ENCODE assay signal across 20 cellular contexts in genomic region chr1:93865253-93865652, GRCh38. TPM values are rescaled to one million over a fixed set of nuclear protein-coding genes. Genes with fewer than 3 reads are reported as not detected.
A peak's percentile ranks its signal among the peaks of the same experiment; 100 is the strongest.
DNase-seq lines count a peak whose midpoint lies in the region; ATAC-seq, FAIRE-seq and TF ChIP-seq lines count a peak whose summit lies in the region.
"Had no signal": no experiment of that assay in that cellular context is flagged by ENCODE, and none has a peak within 500 bp of the region (broad histone marks: within the 10 kb centered on the region; RNA-seq: fewer than 3 reads in every experiment).

No MANE protein-coding gene starts in this region.

- H3K4me1 ChIP-seq in H1 (replicated peaks in 1 of 4; ENCODE audit: control insufficient read depth in 3 of 4, insufficient read depth in 4 of 4, low read length in 3 of 4) (no peaks in the 10 kb centered on the region), esophagus squamous epithelium (no peaks in the 10 kb centered on the region)

- H3K27me3 ChIP-seq in H1 (replicated peaks in 1 of 4; ENCODE audit: control insufficient read depth in 3 of 4, extremely low read depth in 1 of 4, insufficient read depth in 3 of 4, low read length in 3 of 4): no peaks in the 10 kb centered on the region
- no peaks in the 10 kb centered on the region for H3K27me3 ChIP-seq in esophagus squamous epithelium
- H3K27me3 ChIP-seq: MG63 had no signal

- 85% methylated on average over 5 of the region's 5 CpGs; no CpG with 5 or more reads in 1 of the 2 experiments for WGBS in H1 (ENCODE audit: extremely low coverage in 1 of 2, insufficient coverage in 1 of 2, insufficient read length in 1 of 2, insufficient replicate concordance in 2 of 2, low coverage in 1 of 2, low lambda C conversion rate in 2 of 2, missing lambda C conversion rate in 1 of 2), 2 experiments
- WGBS in esophagus squamous epithelium, 2 donors: 77 to 80% methylated on average over 5 of the region's 5 CpGs

- TF ChIP-seq POLR2A in H1 (IDR thresholded peaks at IDR 0.05; ENCODE audit: control extremely low read depth in 1 of 2, low read depth in 2 of 2, low read length in 2 of 2) (no peak), esophagus squamous epithelium (IDR thresholded peaks at IDR 0.05) (no peak)

- H2AK5ac ChIP-seq in H1 (ENCODE audit: low read depth, low read length): no peak overlapping the region

- no peak overlapping the region for H3K18ac ChIP-seq in H1 (ENCODE audit: extremely low read depth, low read length)

- H3K4me3 Mint-ChIP-seq in activated CD8-positive, alpha-beta T cell treated with anti-CD3 and anti-CD28 coated beads, Interleukin-2, amount 10 ng/mL, durations not matched to agents 7 days and 5 days: no peak overlapping the region
- H3K4me3 Mint-ChIP-seq in activated CD8-positive, alpha-beta T cell treated with anti-CD3 and anti-CD28 coated beads for 36 hours: no peak overlapping the region
- no peak overlapping the region for H3K4me3 Mint-ChIP-seq in activated T-helper 2 cell treated with anti-CD3 and anti-CD28 coated beads, Interferon-gamma antibody, Interleukin-2, Interleukin-4, amounts not matched to agents 10 μg/mL and 5 μg/mL and 100 μg/mL, durations not matched to agents 14 hours and 24 hours and 36 hours (ENCODE audit: low read depth)
- H3K4me3 Mint-ChIP-seq: CD4-positive, alpha-beta T cell; H9 had no signal

- H3K27ac Mint-ChIP-seq in activated CD8-positive, alpha-beta T cell treated with anti-CD3 and anti-CD28 coated beads, Interleukin-2, amount 10 ng/mL, durations not matched to agents 7 days and 5 days: no peak overlapping the region
- H3K27ac Mint-ChIP-seq in activated CD8-positive, alpha-beta T cell treated with anti-CD3 and anti-CD28 coated beads for 36 hours: no peak overlapping the region
- no peak overlapping the region for H3K27ac Mint-ChIP-seq in activated T-helper 2 cell treated with anti-CD3 and anti-CD28 coated beads, Interferon-gamma antibody, Interleukin-2, Interleukin-4, amounts not matched to agents 10 μg/mL and 5 μg/mL and 100 μg/mL, durations not matched to agents 14 hours and 24 hours and 36 hours
- H3K27ac Mint-ChIP-seq: CD4-positive, alpha-beta T cell; H9 had no signal

- CTCF ChIA-PET in activated CD8-positive, alpha-beta T cell treated with anti-CD3 and anti-CD28 coated beads, Interleukin-2, amount 10 ng/mL, durations not matched to agents 7 days and 5 days (lab: Charles Lee): interaction anchor here (1.1 kb wide), 1 partner anchor 10 kb away, joined by 4 read pairs; no protein-coding TSS in a partner anchor
- CTCF ChIA-PET in activated CD8-positive, alpha-beta T cell treated with anti-CD3 and anti-CD28 coated beads for 36 hours (lab: Charles Lee): no interaction called here
- CTCF ChIA-PET in H1 (lab: Charles Lee; ENCODE audit: partially characterized antibody): interaction anchor here (1.6 kb wide), 1 partner anchor 22 kb away, joined by 4 read pairs; no protein-coding TSS in a partner anchor

- TF ChIP-seq CTCF in activated CD8-positive, alpha-beta T cell treated with anti-CD3 and anti-CD28 coated beads for 36 hours (IDR thresholded peaks at IDR 0.05): no peak
- TF ChIP-seq CTCF in H1 (IDR thresholded peaks at IDR 0.05; ENCODE audit: control extremely low read depth in 1 of 3, insufficient read depth in 1 of 3, low read depth in 1 of 3, low read length in 3 of 3) (no peak), esophagus squamous epithelium (IDR thresholded peaks at IDR 0.05) (no peak)

- H4K5ac ChIP-seq in H1 (ENCODE audit: insufficient read length, low read depth, low read length): no peak overlapping the region

- TF ChIP-seq RAD21 in H1 (IDR thresholded peaks at IDR 0.05 in 1 of 2, conservative IDR thresholded peaks at IDR 0.05 in 1 of 2; ENCODE audit: low read depth in 2 of 2, low read length in 2 of 2): no peak

- no peak overlapping the region for H4K91ac ChIP-seq in H1 (replicated peaks; ENCODE audit: insufficient read length, low read length)

- H3K27me3 Mint-ChIP-seq in activated CD8-positive, alpha-beta T cell treated with anti-CD3 and anti-CD28 coated beads, Interleukin-2, amount 10 ng/mL, durations not matched to agents 7 days and 5 days (ENCODE audit: low read depth): peaks cover 6% of the 10 kb centered on the region
- no peaks in the 10 kb centered on the region for H3K27me3 Mint-ChIP-seq in activated CD8-positive, alpha-beta T cell treated with anti-CD3 and anti-CD28 coated beads for 36 hours
- H3K27me3 Mint-ChIP-seq in activated T-helper 2 cell treated with anti-CD3 and anti-CD28 coated beads, Interferon-gamma antibody, Interleukin-2, Interleukin-4, amounts not matched to agents 10 μg/mL and 5 μg/mL and 100 μg/mL, durations not matched to agents 14 hours and 24 hours and 36 hours (ENCODE audit: low read depth): peaks cover 15% of the 10 kb centered on the region
- H3K27me3 Mint-ChIP-seq: CD4-positive, alpha-beta T cell had no signal

- H2BK120ac ChIP-seq in H1 (replicated peaks; ENCODE audit: low read depth, low read length): no peak overlapping the region

- H3K23me2 ChIP-seq in H1 (ENCODE audit: low read depth, low read length): no peaks in the 10 kb centered on the region

- H3K27ac ChIP-seq in H1 (ENCODE audit: low read depth, low read length) (no peak overlapping the region), esophagus squamous epithelium (no peak overlapping the region)

- no peak for FAIRE-seq in H1 (lab: Jason Lieb, UNC)

- 0 out of 2 replicates have a peak overlapping the region, but pooled peaks have one; percentile 51 for H4K8ac ChIP-seq in H1 (ENCODE audit: extremely low read depth, insufficient read depth, low read length)

- intact Hi-C loops in activated CD8-positive, alpha-beta T cell treated with anti-CD3 and anti-CD28 coated beads for 36 hours (cut with micrococcal nuclease): no loop called here
- intact Hi-C loops in activated T-helper 2 cell treated with anti-CD3 and anti-CD28 coated beads, Interferon-gamma antibody, Interleukin-2, Interleukin-4, amounts not matched to agents 10 μg/mL and 5 μg/mL and 100 μg/mL, durations not matched to agents 14 hours and 24 hours and 36 hours (cut with micrococcal nuclease): no loop called here
- intact Hi-C loops in esophagus squamous epithelium (cut with DNase I): no loop called here
- intact Hi-C loops in cardiac septum (cut with DNase I): no loop called here

- H3K14ac ChIP-seq in H1 (ENCODE audit: insufficient read length): no peak overlapping the region

- H3K36me3 ChIP-seq in H1 (ENCODE audit: control insufficient read depth in 2 of 4, insufficient read depth in 4 of 4, low read length in 3 of 4) (peaks cover 2 to 15% (median 9%) of the 10 kb centered on the region in 4 experiments; a peak in 6 of 8 replicates), esophagus squamous epithelium (peaks cover 11 to 33% (median 18%) of the 10 kb centered on the region in 3 donors)

- ATAC-seq in activated CD8-positive, alpha-beta T cell treated with anti-CD3 and anti-CD28 coated beads, Interleukin-2, amount 10 ng/mL, durations not matched to agents 7 days and 5 days: peak; percentile 15
- ATAC-seq in activated CD8-positive, alpha-beta T cell treated with anti-CD3 and anti-CD28 coated beads for 36 hours: no peak
- ATAC-seq: Right ventricle myocardium inferior had no signal

- no peak overlapping the region for H2BK12ac ChIP-seq in H1 (ENCODE audit: low read depth, low read length)

- H3K9me3 ChIP-seq in H1 (ENCODE audit: insufficient read depth in 2 of 2, low read depth in 1 of 2, low read length in 1 of 2): no peaks in the 10 kb centered on the region
- no peaks in the 10 kb centered on the region for H3K9me3 ChIP-seq in esophagus squamous epithelium
- H3K9me3 ChIP-seq: MG63 had no signal

- no peak overlapping the region; the same call in 1 of the 2 replicates for H2BK15ac ChIP-seq in H1 (ENCODE audit: low read length)

- H3K4me3 ChIP-seq in H1 (ENCODE audit: extremely low read depth in 1 of 4, insufficient read depth in 2 of 4, low read depth in 3 of 4, low read length in 4 of 4) (no peak overlapping the region), esophagus squamous epithelium (no peak overlapping the region)
- H3K4me3 ChIP-seq: MG63 had no signal

- H3K79me2 ChIP-seq in H1 (ENCODE audit: control insufficient read depth in 1 of 2, insufficient read depth in 2 of 2, low read length in 2 of 2): no peaks in the 10 kb centered on the region

- no peaks in the 10 kb centered on the region for H3K4me1 Mint-ChIP-seq in activated CD8-positive, alpha-beta T cell treated with anti-CD3 and anti-CD28 coated beads, Interleukin-2, amount 10 ng/mL, durations not matched to agents 7 days and 5 days (ENCODE audit: low read depth)
- no peaks in the 10 kb centered on the region for H3K4me1 Mint-ChIP-seq in activated CD8-positive, alpha-beta T cell treated with anti-CD3 and anti-CD28 coated beads for 36 hours (ENCODE audit: low read depth)
- H3K4me1 Mint-ChIP-seq in activated T-helper 2 cell treated with anti-CD3 and anti-CD28 coated beads, Interferon-gamma antibody, Interleukin-2, Interleukin-4, amounts not matched to agents 10 μg/mL and 5 μg/mL and 100 μg/mL, durations not matched to agents 14 hours and 24 hours and 36 hours (ENCODE audit: low read depth): no peaks in the 10 kb centered on the region
- H3K4me1 Mint-ChIP-seq: H9 had no signal

- no peak overlapping the region for H2BK5ac ChIP-seq in H1 (ENCODE audit: low read depth, low read length)

- H3K36me3 Mint-ChIP-seq in activated CD8-positive, alpha-beta T cell treated with anti-CD3 and anti-CD28 coated beads, Interleukin-2, amount 10 ng/mL, durations not matched to agents 7 days and 5 days (ENCODE audit: low read depth): peaks cover 23% of the 10 kb centered on the region
- H3K36me3 Mint-ChIP-seq in activated CD8-positive, alpha-beta T cell treated with anti-CD3 and anti-CD28 coated beads for 36 hours (ENCODE audit: low read depth): peaks cover 26% of the 10 kb centered on the region
- H3K36me3 Mint-ChIP-seq in activated T-helper 2 cell treated with anti-CD3 and anti-CD28 coated beads, Interferon-gamma antibody, Interleukin-2, Interleukin-4, amounts not matched to agents 10 μg/mL and 5 μg/mL and 100 μg/mL, durations not matched to agents 14 hours and 24 hours and 36 hours (ENCODE audit: low read depth): peaks cover 29% of the 10 kb centered on the region

- no peaks in the 10 kb centered on the region for H4K20me1 ChIP-seq in H1 (replicated peaks in 1 of 2; ENCODE audit: control insufficient read depth in 1 of 2, insufficient read depth in 2 of 2, low read length in 2 of 2)

- H3K4me2 ChIP-seq in H1 (ENCODE audit: insufficient read depth in 1 of 2, low read depth in 2 of 2, low read length in 2 of 2): no peak overlapping the region

- no peak overlapping the region for H3K56ac ChIP-seq in H1 (replicated peaks; ENCODE audit: insufficient read length, low read depth, low read length)

- H2AFZ ChIP-seq in H1 (ENCODE audit: low read length): no peak overlapping the region

- no peak overlapping the region for H3K4ac ChIP-seq in H1 (replicated peaks; ENCODE audit: insufficient read length, low read depth, low read length)

- no peak overlapping the region for H3K23ac ChIP-seq in H1 (ENCODE audit: insufficient read length)

- no peaks in the 10 kb centered on the region for H3K79me1 ChIP-seq in H1 (ENCODE audit: low read depth, low read length)

- no peak overlapping the region for H2BK20ac ChIP-seq in H1 (ENCODE audit: low read length)

- TF ChIP-seq EP300 in H1 (IDR thresholded peaks at IDR 0.05; ENCODE audit: borderline replicate concordance in 1 of 2, low read depth in 2 of 2, low read length in 2 of 2): no peak

- H3K9me3 Mint-ChIP-seq in activated CD8-positive, alpha-beta T cell treated with anti-CD3 and anti-CD28 coated beads, Interleukin-2, amount 10 ng/mL, durations not matched to agents 7 days and 5 days (ENCODE audit: insufficient read depth): no peaks in the 10 kb centered on the region
- no peaks in the 10 kb centered on the region for H3K9me3 Mint-ChIP-seq in activated CD8-positive, alpha-beta T cell treated with anti-CD3 and anti-CD28 coated beads for 36 hours
- H3K9me3 Mint-ChIP-seq in activated T-helper 2 cell treated with anti-CD3 and anti-CD28 coated beads, Interferon-gamma antibody, Interleukin-2, Interleukin-4, amounts not matched to agents 10 μg/mL and 5 μg/mL and 100 μg/mL, durations not matched to agents 14 hours and 24 hours and 36 hours: no peaks in the 10 kb centered on the region
- H3K9me3 Mint-ChIP-seq: CD4-positive, alpha-beta T cell; H9 had no signal

- no peak overlapping the region for H3K9ac ChIP-seq in H1 (replicated peaks in 1 of 4; ENCODE audit: extremely low read depth in 1 of 4, low read depth in 3 of 4, low read length in 3 of 4)

- POLR2A ChIA-PET in activated CD8-positive, alpha-beta T cell treated with anti-CD3 and anti-CD28 coated beads, Interleukin-2, amount 10 ng/mL, durations not matched to agents 7 days and 5 days (lab: Charles Lee): interaction anchor here (0.5 kb wide), 1 partner anchor 637 kb away, joined by 5 read pairs; no protein-coding TSS in a partner anchor
- POLR2A ChIA-PET in activated CD8-positive, alpha-beta T cell treated with anti-CD3 and anti-CD28 coated beads for 36 hours (lab: Charles Lee): no interaction called here
- POLR2A ChIA-PET in H1 (lab: Charles Lee; ENCODE audit: partially characterized antibody): interaction anchor here (1.1 to 1.6 kb wide), 2 partner anchors 14 to 196 kb away, joined by 3 to 6 read pairs; partner anchors contain the start of gene DNTTIP2

- DNase-seq in activated CD8-positive, alpha-beta T cell treated with anti-CD3 and anti-CD28 coated beads, Interleukin-2, amount 10 ng/mL, durations not matched to agents 7 days and 5 days: no peak
- DNase-seq in activated CD8-positive, alpha-beta T cell treated with anti-CD3 and anti-CD28 coated beads for 36 hours: no peak
- DNase-seq in NCI-H1092 treated with DMSO at 0.1 percent for 48 hours (lab: John Stamatoyannopoulos, UW): peak; percentile 48
- no peak for DNase-seq in H1 (ENCODE audit: low read depth in 1 of 2, low spot score in 2 of 2)
- DNase-seq in activated T-helper 2 cell treated with anti-CD3 and anti-CD28 coated beads, Interferon-gamma antibody, Interleukin-2, Interleukin-4, amounts not matched to agents 10 μg/mL and 5 μg/mL and 100 μg/mL, durations not matched to agents 14 hours and 24 hours and 36 hours (ENCODE audit: low spot score): no peak
- DNase-seq in esophagus squamous epithelium (lab: John Stamatoyannopoulos, UW): no peak
- DNase-seq in cardiac septum (ENCODE audit: low spot score): no peak
- DNase-seq: CD4-positive, alpha-beta T cell; COR-L47; DMS 273 treated with DMSO at 0.1 percent for 48 hours; DMS79 treated with DMSO at 0.1 percent for 48 hours; H9; Kasumi-1; MG63; NCI-H1048; NCI-H1436 treated with DMSO at 0.1 percent for 48 hours; NCI-H2029 treated with DMSO at 0.1 percent for 48 hours; NCI-H82; OCI-M1 had no signal

RNA-seq across cellular contexts. Expression of gene DNTTIP2, which starts 13.8 kb away (rescaled TPM):
- 10 to 100 TPM; 67.6 to 72.1 TPM for total RNA-seq in activated CD8-positive, alpha-beta T cell treated with anti-CD3 and anti-CD28 coated beads, Interleukin-2, amount 10 ng/mL, durations not matched to agents 7 days and 5 days
- 10 to 100 TPM; 81.7 to 82.2 TPM for total RNA-seq in activated CD8-positive, alpha-beta T cell treated with anti-CD3 and anti-CD28 coated beads for 36 hours
- 80.4 and 84.2 TPM in 2 replicates for total RNA-seq in H1 (2021; fragmentation: NEBNext Ultra II Directional; extraction: Animal tissue kit (Norgen Biotek cat#: 25700))
- 3.1 and 6.3 TPM in 2 replicates for polyA plus RNA-seq in H1 (2011; rRNA removed)
- 16.7 TPM for polyA plus RNA-seq in H1 (2011; cell fraction: cytosol; rRNA removed)
- 36.5 TPM for polyA plus RNA-seq in H1 (2011; cell fraction: nucleus; rRNA removed)
- 43.9 to 87.2 TPM (median 51.2 TPM) in 4 replicates for polyA plus RNA-seq in H1 (2012, experiment 1 of 2)
- polyA plus RNA-seq in H1 (2012, experiment 2 of 2): 3.0 TPM
- 92.4 TPM for polyA plus RNA-seq in H1 (2013, experiment 1 of 2)
- 93.1 TPM for polyA plus RNA-seq in H1 (2013, experiment 2 of 2)
- 29.1 and 52.1 TPM in 2 replicates for polyA minus RNA-seq in H1 (2011; rRNA and poly(A)+ RNA removed)
- 12.0 TPM for polyA minus RNA-seq in H1 (2011; cell fraction: cytosol; rRNA and poly(A)+ RNA removed)
- polyA minus RNA-seq in H1 (2011; cell fraction: nucleus; rRNA and poly(A)+ RNA removed): 30.2 TPM
- total RNA-seq in activated T-helper 2 cell treated with anti-CD3 and anti-CD28 coated beads, Interferon-gamma antibody, Interleukin-2, Interleukin-4, amounts not matched to agents 10 μg/mL and 5 μg/mL and 100 μg/mL, durations not matched to agents 14 hours and 24 hours and 36 hours: 80.7 and 85.5 TPM in 2 replicates
- total RNA-seq in esophagus squamous epithelium: 10 to 100 TPM; 20.8 to 42.2 (median 35.7) TPM
- 41.8 TPM for total RNA-seq in cardiac septum

RNA-seq across cellular contexts. Expression of gene GCLM, which starts 44.0 kb away (rescaled TPM):
- 10 to 100 TPM; 18.8 to 21.7 TPM for total RNA-seq in activated CD8-positive, alpha-beta T cell treated with anti-CD3 and anti-CD28 coated beads, Interleukin-2, amount 10 ng/mL, durations not matched to agents 7 days and 5 days
- total RNA-seq in activated CD8-positive, alpha-beta T cell treated with anti-CD3 and anti-CD28 coated beads for 36 hours: 10 to 100 TPM; 25.3 to 26.4 TPM
- total RNA-seq in H1 (2021; fragmentation: NEBNext Ultra II Directional; extraction: Animal tissue kit (Norgen Biotek cat#: 25700)): 12.8 and 15.0 TPM in 2 replicates
- polyA plus RNA-seq in H1 (2011; rRNA removed): 1.6 and 3.1 TPM in 2 replicates
- 3.1 TPM for polyA plus RNA-seq in H1 (2011; cell fraction: cytosol; rRNA removed)
- polyA plus RNA-seq in H1 (2011; cell fraction: nucleus; rRNA removed): 2.5 TPM
- polyA plus RNA-seq in H1 (2012, experiment 1 of 2): 6.7 to 9.0 TPM (median 8.2 TPM) in 4 replicates
- polyA plus RNA-seq in H1 (2012, experiment 2 of 2): 3.6 TPM
- 6.4 TPM for polyA plus RNA-seq in H1 (2013, experiment 1 of 2)
- polyA plus RNA-seq in H1 (2013, experiment 2 of 2): 5.7 TPM
- 7.8 and 8.8 TPM in 2 replicates for polyA minus RNA-seq in H1 (2011; rRNA and poly(A)+ RNA removed)
- 5.9 TPM for polyA minus RNA-seq in H1 (2011; cell fraction: cytosol; rRNA and poly(A)+ RNA removed)
- 14.6 TPM for polyA minus RNA-seq in H1 (2011; cell fraction: nucleus; rRNA and poly(A)+ RNA removed)
- total RNA-seq in activated T-helper 2 cell treated with anti-CD3 and anti-CD28 coated beads, Interferon-gamma antibody, Interleukin-2, Interleukin-4, amounts not matched to agents 10 μg/mL and 5 μg/mL and 100 μg/mL, durations not matched to agents 14 hours and 24 hours and 36 hours: 18.1 and 20.5 TPM in 2 replicates
- total RNA-seq in esophagus squamous epithelium (10 to 100 TPM in 3 of 4 donors, 1 to 10 TPM in 1; 9.3 to 27.0 (median 20.5) TPM), cardiac septum (10.5 TPM)
